ENCODE assay signal across 1 cellular context in the genomic region with DNA sequence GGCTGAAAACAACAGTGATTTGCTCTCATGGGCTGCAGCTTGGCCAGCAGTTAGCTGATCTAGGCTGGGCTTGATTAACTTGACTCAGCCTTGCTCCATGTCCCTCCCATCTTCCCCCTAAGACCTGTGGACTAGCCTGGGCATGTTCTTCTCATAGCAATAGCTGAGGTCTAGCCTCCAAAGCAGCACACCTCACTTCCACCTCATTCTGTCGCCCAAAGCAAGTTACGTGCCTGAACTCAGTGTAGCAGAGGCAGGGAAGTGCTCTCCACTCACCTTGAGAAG.
A peak's percentile ranks its signal among the peaks of the same experiment; 100 is the strongest.
TF ChIP-seq lines count a peak whose summit lies in the region.

No MANE protein-coding gene starts in this region.

TF ChIP-seq in IMR-90, 13 proteins besides CTCF, POLR2A, EP300 and RAD21:
- no peak for TF ChIP-seq NFE2L2 (IDR thresholded peaks at IDR 0.05; ENCODE audit: low read depth, low read length)
- TF ChIP-seq MAZ (IDR thresholded peaks at IDR 0.05; ENCODE audit: borderline replicate concordance, low read depth, low read length): 0 out of 2 replicates have a peak, but pooled peaks have one; percentile 22
TF ChIP-seq in IMR-90: peak in this region for 1.
